ENCODE assay signal across 10 cellular contexts in genomic region chr1:54249798-54250497, GRCh38. TPM values are rescaled to one million over a fixed set of nuclear protein-coding genes. Genes with fewer than 3 reads are reported as not detected.
DNase-seq lines count a peak whose midpoint lies in the region; ATAC-seq and TF ChIP-seq lines count a peak whose summit lies in the region.
"Had no signal": no experiment of that assay in that cellular context is flagged by ENCODE, and none has a peak within 500 bp of the region (broad histone marks: within the 10 kb centered on the region; RNA-seq: fewer than 3 reads in every experiment).

No MANE protein-coding gene starts in this region.

- H3K36me3 Mint-ChIP-seq in brain = peaks cover 16% of the 10 kb centered on the region

- TF ChIP-seq CTCF in brain (conservative IDR thresholded peaks at IDR 0.05) = no peak

- peak overlapping the region in 3 of 5 experiments; percentile 31 to 89 (median 53) for H3K27ac Mint-ChIP-seq in brain

- in situ Hi-C loops in G401 (cut with HindIII; ENCODE audit: low sequenced_read_pairs) = no loop called here

- H3K9me3 Mint-ChIP-seq in brain = no peaks in the 10 kb centered on the region
- H3K9me3 Mint-ChIP-seq: neural crest cell had no signal

- no peaks in the 10 kb centered on the region for H3K27me3 Mint-ChIP-seq in brain

- H3K4me1 Mint-ChIP-seq in brain = peaks cover 44% of the 10 kb centered on the region

- DNase-seq in A172 (ENCODE audit: low spot score) (peak; percentile 83), HK-2 (ENCODE audit: unreplicated experiment) (peak; percentile 50), kidney tubule cell (ENCODE audit: low spot score) (peak; percentile 74), NCI-H226 (no peak), G401 (ENCODE audit: low spot score) (no peak), RPMI8226 (no peak)
- DNase-seq: cerebellar nuclear complex had no signal

- H3K4me3 Mint-ChIP-seq in brain = peak overlapping the region in 1 of 5 experiments; percentile 16
- H3K4me3 Mint-ChIP-seq: neural crest cell had no signal

- no peak for ATAC-seq in GM19328 (IDR thresholded peaks at IDR 0.05; ENCODE audit: unreplicated experiment)

RNA-seq across cellular contexts. Expression of gene MRPL37, which starts 50.0 kb away (rescaled TPM):
- 158 and 188 TPM in 2 replicates for total RNA-seq in A172 (2014; rRNA removed; shearing (Covaris generic))
- 130 TPM for polyA plus RNA-seq in brain (ENCODE audit: insufficient read depth, low read depth, low replicate concordance)
- total RNA-seq in G401 (2014; rRNA removed; shearing (Covaris generic)) = 190 and 218 TPM in 2 replicates

RNA-seq across cellular contexts. Expression of gene CYB5RL, which starts 50.1 kb away (rescaled TPM):
- total RNA-seq in A172 (2014; rRNA removed; shearing (Covaris generic)) = 7.3 and 9.2 TPM in 2 replicates
- polyA plus RNA-seq in brain (ENCODE audit: insufficient read depth, low read depth, low replicate concordance) = 6.1 TPM
- total RNA-seq in G401 (2014; rRNA removed; shearing (Covaris generic)) = 5.5 and 6.2 TPM in 2 replicates

Comparison
In these comparisons a context has a peak if more than half of its experiments do, and no peak if none do; other contexts are left out.
1. DNase-seq: peak in A172 (single experiment), HK-2 (single experiment) and kidney tubule cell (single experiment); none in NCI-H226 (single experiment), G401 (single experiment) and RPMI8226 (single experiment).